In the genomic region with DNA sequence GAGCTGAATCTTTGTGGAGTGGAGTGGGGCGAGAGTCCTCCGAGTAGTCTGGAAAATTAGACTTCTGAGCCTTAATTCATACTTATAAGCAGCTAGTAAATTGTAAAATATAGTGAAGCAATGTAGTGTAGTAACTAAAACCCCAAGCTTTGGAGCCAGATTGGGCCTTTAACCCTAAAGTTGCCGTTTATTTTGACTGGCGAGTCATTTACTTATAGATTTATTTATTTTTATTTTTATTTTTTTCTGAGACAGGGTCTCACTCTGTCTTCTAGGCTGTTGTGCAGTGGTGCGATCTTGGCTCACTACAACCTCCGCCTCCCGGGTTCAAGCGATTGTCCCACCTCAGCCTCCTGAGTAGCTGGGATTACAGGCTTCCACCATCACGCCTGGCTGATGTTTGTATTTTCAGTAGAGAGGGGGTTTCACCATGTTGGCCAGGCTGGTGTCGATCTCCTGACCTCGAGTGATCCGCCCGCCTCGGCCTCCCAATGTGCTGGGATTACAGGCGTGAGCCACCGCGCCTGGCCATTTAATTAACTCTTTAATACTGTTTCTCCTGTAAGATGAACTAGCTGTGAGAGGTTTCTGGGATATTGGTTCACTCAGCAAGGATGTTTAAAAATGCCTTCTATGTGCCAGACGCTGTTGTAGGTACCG, we compare ENCODE assay signal across 1 cellular context.
TF ChIP-seq lines count a peak whose summit lies in the region.

No MANE protein-coding gene starts in this region.

TF ChIP-seq in K562, 482 proteins besides CTCF, POLR2A, EP300 and RAD21 (continued from another document and continues in another):
- TF ChIP-seq, protein P1, sequence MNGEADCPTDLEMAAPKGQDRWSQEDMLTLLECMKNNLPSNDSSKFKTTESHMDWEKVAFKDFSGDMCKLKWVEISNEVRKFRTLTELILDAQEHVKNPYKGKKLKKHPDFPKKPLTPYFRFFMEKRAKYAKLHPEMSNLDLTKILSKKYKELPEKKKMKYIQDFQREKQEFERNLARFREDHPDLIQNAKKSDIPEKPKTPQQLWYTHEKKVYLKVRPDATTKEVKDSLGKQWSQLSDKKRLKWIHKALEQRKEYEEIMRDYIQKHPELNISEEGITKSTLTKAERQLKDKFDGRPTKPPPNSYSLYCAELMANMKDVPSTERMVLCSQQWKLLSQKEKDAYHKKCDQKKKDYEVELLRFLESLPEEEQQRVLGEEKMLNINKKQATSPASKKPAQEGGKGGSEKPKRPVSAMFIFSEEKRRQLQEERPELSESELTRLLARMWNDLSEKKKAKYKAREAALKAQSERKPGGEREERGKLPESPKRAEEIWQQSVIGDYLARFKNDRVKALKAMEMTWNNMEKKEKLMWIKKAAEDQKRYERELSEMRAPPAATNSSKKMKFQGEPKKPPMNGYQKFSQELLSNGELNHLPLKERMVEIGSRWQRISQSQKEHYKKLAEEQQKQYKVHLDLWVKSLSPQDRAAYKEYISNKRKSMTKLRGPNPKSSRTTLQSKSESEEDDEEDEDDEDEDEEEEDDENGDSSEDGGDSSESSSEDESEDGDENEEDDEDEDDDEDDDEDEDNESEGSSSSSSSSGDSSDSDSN (IDR thresholded peaks at IDR 0.05; ENCODE audit: borderline replicate concordance in 1 of 2, low read depth in 2 of 2, low read length in 2 of 2) = no peak
- TF ChIP-seq RBM22 (IDR thresholded peaks at IDR 0.05; ENCODE audit: low read depth, low read length, poor library complexity, severe bottlenecking) (no peak), TEAD4 (IDR thresholded peaks at IDR 0.05; ENCODE audit: low read length) (no peak; the same call in 1 of the 2 replicates), TEAD4 (CRISPR knock-in tag; IDR thresholded peaks at IDR 0.05; ENCODE audit: borderline replicate concordance) (no peak), ZZZ3 (IDR thresholded peaks at IDR 0.05) (no peak), ASH1L (IDR thresholded peaks at IDR 0.05; ENCODE audit: borderline replicate concordance, low read depth, partially characterized antibody) (peak; percentile 19), ARHGAP35 (IDR thresholded peaks at IDR 0.05; ENCODE audit: partially characterized antibody) (no peak), NCOA1 (IDR thresholded peaks at IDR 0.05; ENCODE audit: low read depth) (no peak), CAMTA2 (CRISPR knock-in tag; conservative IDR thresholded peaks at IDR 0.05) (no peak), HMGN3 (IDR thresholded peaks at IDR 0.05; ENCODE audit: borderline replicate concordance, extremely low read depth, insufficient read length, low read depth, low read length) (no peak), POLR2B (IDR thresholded peaks at IDR 0.05; ENCODE audit: low read depth, partially characterized antibody) (peak; percentile 84), NFRKB (IDR thresholded peaks at IDR 0.05; ENCODE audit: low read depth) (peak; percentile 34; the same call in 1 of the 2 replicates), ZNF143 (CRISPR knock-in tag; IDR thresholded peaks at IDR 0.05) (no peak), HIVEP1 (CRISPR knock-in tag; IDR thresholded peaks at IDR 0.05) (no peak), ZNF175 (CRISPR knock-in tag; IDR thresholded peaks at IDR 0.05; ENCODE audit: low read depth) (0 out of 2 replicates have a peak, but pooled peaks have one; percentile 11), ZNF584 (CRISPR knock-in tag; IDR thresholded peaks at IDR 0.05; ENCODE audit: low read depth) (no peak), KDM2B (CRISPR knock-in tag; IDR thresholded peaks at IDR 0.05) (no peak), SOX6 (IDR thresholded peaks at IDR 0.05) (0 out of 2 replicates have a peak, but pooled peaks have one; percentile 20), MEIS2 (IDR thresholded peaks at IDR 0.05; ENCODE audit: partially characterized antibody) (no peak), HMG20A (CRISPR knock-in tag; conservative IDR thresholded peaks at IDR 0.05) (no peak), ARID2 (IDR thresholded peaks at IDR 0.05) (no peak), HDGF (IDR thresholded peaks at IDR 0.05) (no peak; the same call in 1 of the 2 replicates), PURB (CRISPR knock-in tag; IDR thresholded peaks at IDR 0.05; ENCODE audit: low read depth) (no peak), BCL6 (CRISPR knock-in tag; IDR thresholded peaks at IDR 0.05) (no peak), RBFOX2 (IDR thresholded peaks at IDR 0.05; ENCODE audit: low read depth, low read length) (no peak), NCOR1 (IDR thresholded peaks at IDR 0.05) (no peak; the same call in 1 of the 2 replicates), ATF1 (CRISPR knock-in tag; IDR thresholded peaks at IDR 0.05) (no peak), ATF1 (tag; IDR thresholded peaks at IDR 0.05) (no peak)
- TF ChIP-seq, protein P2, sequence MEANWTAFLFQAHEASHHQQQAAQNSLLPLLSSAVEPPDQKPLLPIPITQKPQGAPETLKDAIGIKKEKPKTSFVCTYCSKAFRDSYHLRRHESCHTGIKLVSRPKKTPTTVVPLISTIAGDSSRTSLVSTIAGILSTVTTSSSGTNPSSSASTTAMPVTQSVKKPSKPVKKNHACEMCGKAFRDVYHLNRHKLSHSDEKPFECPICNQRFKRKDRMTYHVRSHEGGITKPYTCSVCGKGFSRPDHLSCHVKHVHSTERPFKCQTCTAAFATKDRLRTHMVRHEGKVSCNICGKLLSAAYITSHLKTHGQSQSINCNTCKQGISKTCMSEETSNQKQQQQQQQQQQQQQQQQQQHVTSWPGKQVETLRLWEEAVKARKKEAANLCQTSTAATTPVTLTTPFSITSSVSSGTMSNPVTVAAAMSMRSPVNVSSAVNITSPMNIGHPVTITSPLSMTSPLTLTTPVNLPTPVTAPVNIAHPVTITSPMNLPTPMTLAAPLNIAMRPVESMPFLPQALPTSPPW (CRISPR knock-in tag; IDR thresholded peaks at IDR 0.05) = peak; percentile 43; the same call in 1 of the 2 replicates
- TF ChIP-seq, protein P3, sequence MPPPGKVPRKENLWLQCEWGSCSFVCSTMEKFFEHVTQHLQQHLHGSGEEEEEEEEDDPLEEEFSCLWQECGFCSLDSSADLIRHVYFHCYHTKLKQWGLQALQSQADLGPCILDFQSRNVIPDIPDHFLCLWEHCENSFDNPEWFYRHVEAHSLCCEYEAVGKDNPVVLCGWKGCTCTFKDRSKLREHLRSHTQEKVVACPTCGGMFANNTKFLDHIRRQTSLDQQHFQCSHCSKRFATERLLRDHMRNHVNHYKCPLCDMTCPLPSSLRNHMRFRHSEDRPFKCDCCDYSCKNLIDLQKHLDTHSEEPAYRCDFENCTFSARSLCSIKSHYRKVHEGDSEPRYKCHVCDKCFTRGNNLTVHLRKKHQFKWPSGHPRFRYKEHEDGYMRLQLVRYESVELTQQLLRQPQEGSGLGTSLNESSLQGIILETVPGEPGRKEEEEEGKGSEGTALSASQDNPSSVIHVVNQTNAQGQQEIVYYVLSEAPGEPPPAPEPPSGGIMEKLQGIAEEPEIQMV (tag; conservative IDR thresholded peaks at IDR 0.05; ENCODE audit: low read depth) = no peak
- TF ChIP-seq, protein P4, sequence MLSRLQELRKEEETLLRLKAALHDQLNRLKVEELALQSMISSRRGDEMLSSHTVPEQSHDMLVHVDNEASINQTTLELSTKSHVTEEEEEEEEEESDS (CRISPR knock-in tag; IDR thresholded peaks at IDR 0.05) = no peak
- TF ChIP-seq, protein P5, sequence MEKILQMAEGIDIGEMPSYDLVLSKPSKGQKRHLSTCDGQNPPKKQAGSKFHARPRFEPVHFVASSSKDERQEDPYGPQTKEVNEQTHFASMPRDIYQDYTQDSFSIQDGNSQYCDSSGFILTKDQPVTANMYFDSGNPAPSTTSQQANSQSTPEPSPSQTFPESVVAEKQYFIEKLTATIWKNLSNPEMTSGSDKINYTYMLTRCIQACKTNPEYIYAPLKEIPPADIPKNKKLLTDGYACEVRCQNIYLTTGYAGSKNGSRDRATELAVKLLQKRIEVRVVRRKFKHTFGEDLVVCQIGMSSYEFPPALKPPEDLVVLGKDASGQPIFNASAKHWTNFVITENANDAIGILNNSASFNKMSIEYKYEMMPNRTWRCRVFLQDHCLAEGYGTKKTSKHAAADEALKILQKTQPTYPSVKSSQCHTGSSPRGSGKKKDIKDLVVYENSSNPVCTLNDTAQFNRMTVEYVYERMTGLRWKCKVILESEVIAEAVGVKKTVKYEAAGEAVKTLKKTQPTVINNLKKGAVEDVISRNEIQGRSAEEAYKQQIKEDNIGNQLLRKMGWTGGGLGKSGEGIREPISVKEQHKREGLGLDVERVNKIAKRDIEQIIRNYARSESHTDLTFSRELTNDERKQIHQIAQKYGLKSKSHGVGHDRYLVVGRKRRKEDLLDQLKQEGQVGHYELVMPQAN (IDR thresholded peaks at IDR 0.05; ENCODE audit: borderline replicate concordance) = peak; percentile 41; the same call in 1 of the 2 replicates
- TF ChIP-seq, protein P6, sequence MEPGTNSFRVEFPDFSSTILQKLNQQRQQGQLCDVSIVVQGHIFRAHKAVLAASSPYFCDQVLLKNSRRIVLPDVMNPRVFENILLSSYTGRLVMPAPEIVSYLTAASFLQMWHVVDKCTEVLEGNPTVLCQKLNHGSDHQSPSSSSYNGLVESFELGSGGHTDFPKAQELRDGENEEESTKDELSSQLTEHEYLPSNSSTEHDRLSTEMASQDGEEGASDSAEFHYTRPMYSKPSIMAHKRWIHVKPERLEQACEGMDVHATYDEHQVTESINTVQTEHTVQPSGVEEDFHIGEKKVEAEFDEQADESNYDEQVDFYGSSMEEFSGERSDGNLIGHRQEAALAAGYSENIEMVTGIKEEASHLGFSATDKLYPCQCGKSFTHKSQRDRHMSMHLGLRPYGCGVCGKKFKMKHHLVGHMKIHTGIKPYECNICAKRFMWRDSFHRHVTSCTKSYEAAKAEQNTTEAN (CRISPR knock-in tag; IDR thresholded peaks at IDR 0.05) = no peak
- TF ChIP-seq, protein P7, sequence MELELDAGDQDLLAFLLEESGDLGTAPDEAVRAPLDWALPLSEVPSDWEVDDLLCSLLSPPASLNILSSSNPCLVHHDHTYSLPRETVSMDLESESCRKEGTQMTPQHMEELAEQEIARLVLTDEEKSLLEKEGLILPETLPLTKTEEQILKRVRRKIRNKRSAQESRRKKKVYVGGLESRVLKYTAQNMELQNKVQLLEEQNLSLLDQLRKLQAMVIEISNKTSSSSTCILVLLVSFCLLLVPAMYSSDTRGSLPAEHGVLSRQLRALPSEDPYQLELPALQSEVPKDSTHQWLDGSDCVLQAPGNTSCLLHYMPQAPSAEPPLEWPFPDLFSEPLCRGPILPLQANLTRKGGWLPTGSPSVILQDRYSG (tag; conservative IDR thresholded peaks at IDR 0.05; ENCODE audit: low read depth) = no peak
- TF ChIP-seq, protein P8, sequence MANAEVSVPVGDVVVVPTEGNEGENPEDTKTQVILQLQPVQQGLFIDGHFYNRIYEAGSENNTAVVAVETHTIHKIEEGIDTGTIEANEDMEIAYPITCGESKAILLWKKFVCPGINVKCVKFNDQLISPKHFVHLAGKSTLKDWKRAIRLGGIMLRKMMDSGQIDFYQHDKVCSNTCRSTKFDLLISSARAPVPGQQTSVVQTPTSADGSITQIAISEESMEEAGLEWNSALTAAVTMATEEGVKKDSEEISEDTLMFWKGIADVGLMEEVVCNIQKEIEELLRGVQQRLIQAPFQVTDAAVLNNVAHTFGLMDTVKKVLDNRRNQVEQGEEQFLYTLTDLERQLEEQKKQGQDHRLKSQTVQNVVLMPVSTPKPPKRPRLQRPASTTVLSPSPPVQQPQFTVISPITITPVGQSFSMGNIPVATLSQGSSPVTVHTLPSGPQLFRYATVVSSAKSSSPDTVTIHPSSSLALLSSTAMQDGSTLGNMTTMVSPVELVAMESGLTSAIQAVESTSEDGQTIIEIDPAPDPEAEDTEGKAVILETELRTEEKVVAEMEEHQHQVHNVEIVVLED (CRISPR knock-in tag; IDR thresholded peaks at IDR 0.05) = no peak
- TF ChIP-seq, protein P9, sequence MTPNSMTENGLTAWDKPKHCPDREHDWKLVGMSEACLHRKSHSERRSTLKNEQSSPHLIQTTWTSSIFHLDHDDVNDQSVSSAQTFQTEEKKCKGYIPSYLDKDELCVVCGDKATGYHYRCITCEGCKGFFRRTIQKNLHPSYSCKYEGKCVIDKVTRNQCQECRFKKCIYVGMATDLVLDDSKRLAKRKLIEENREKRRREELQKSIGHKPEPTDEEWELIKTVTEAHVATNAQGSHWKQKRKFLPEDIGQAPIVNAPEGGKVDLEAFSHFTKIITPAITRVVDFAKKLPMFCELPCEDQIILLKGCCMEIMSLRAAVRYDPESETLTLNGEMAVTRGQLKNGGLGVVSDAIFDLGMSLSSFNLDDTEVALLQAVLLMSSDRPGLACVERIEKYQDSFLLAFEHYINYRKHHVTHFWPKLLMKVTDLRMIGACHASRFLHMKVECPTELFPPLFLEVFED (CRISPR knock-in tag; conservative IDR thresholded peaks at IDR 0.05) = no peak
- TF ChIP-seq, protein P10, sequence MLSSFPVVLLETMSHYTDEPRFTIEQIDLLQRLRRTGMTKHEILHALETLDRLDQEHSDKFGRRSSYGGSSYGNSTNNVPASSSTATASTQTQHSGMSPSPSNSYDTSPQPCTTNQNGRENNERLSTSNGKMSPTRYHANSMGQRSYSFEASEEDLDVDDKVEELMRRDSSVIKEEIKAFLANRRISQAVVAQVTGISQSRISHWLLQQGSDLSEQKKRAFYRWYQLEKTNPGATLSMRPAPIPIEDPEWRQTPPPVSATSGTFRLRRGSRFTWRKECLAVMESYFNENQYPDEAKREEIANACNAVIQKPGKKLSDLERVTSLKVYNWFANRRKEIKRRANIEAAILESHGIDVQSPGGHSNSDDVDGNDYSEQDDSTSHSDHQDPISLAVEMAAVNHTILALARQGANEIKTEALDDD (IDR thresholded peaks at IDR 0.05) = no peak
- TF ChIP-seq, protein P11, sequence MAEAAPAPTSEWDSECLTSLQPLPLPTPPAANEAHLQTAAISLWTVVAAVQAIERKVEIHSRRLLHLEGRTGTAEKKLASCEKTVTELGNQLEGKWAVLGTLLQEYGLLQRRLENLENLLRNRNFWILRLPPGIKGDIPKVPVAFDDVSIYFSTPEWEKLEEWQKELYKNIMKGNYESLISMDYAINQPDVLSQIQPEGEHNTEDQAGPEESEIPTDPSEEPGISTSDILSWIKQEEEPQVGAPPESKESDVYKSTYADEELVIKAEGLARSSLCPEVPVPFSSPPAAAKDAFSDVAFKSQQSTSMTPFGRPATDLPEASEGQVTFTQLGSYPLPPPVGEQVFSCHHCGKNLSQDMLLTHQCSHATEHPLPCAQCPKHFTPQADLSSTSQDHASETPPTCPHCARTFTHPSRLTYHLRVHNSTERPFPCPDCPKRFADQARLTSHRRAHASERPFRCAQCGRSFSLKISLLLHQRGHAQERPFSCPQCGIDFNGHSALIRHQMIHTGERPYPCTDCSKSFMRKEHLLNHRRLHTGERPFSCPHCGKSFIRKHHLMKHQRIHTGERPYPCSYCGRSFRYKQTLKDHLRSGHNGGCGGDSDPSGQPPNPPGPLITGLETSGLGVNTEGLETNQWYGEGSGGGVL (CRISPR knock-in tag; IDR thresholded peaks at IDR 0.05) = no peak
